Comparison of ENCODE assay signal across 22 cellular contexts in the genomic region with DNA sequence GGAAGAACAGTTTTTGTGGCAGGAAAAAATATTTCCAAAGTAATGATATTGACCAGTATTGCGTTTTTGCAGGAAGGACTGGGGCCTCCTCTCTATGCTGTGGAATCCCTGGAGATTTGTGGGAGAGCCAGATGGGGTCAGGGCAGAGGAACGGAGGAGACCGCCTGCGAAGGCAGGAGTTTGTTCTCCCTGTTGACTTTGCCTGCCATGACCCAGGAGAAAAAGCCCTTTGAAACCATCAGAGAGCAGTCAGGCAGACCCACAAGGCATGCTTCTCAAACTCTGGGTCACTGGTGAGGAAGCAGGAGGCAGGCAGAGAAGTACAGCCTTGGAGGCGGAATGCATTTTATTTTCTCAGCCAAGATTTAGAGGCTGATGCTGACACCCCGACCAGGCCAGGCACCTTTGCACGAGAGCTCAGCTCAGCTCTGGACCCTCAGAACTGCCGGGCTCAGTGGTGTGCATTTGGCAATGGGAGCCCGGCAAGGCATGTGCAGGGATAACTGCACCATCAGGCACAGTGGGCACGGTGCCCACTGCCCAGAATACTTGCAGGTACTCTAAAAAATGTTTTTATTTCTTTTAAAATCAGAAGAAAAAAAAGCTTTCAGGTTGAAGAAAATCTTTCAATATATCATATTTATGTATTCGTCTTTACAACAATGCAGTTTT.
A peak's percentile ranks its signal among the peaks of the same experiment; 100 is the strongest.
DNase-seq lines count a peak whose midpoint lies in the region; ATAC-seq and TF ChIP-seq lines count a peak whose summit lies in the region.
"Had no signal": no experiment of that assay in that cellular context is flagged by ENCODE, and none has a peak within 500 bp of the region (broad histone marks: within the 10 kb centered on the region; RNA-seq: fewer than 3 reads in every experiment).

No MANE protein-coding gene starts in this region.

- intact Hi-C loops in Caco-2 (cut with micrococcal nuclease; ENCODE audit: unreplicated experiment) (no loop called here), IMR-90 (cut with micrococcal nuclease) (no loop called here), sciatic nerve (cut with DNase I) (no loop called here)

- peaks cover 3% of the 10 kb centered on the region; the same call in 1 of the 2 replicates for H4K20me1 ChIP-seq in IMR-90 (ENCODE audit: insufficient read depth, low read length)

- in situ Hi-C loops in IMR-90 (cut with MboI; ENCODE audit: low sequenced_read_pairs) = no loop called here

- ATAC-seq in IMR-90 (ENCODE audit: low read depth) (no peak), sciatic nerve (peak; percentile 24), GM21447 (IDR thresholded peaks at IDR 0.05; ENCODE audit: unreplicated experiment) (no peak)
- ATAC-seq in stimulated activated memory B cell treated with anti-CD40 and anti-IgM and Interleukin-4, amounts not matched to agents 10 μg/mL and 1 μg/mL and 100 μg/mL, for 72 hours = no peak

- DNase-seq in Caco-2 = no peak
- no peak for DNase-seq in IMR-90
- DNase-seq in islet precursor cell = peak; percentile 32
- peak; percentile 49 for DNase-seq in sciatic nerve (ENCODE audit: low spot score)
- no peak for DNase-seq in AML-193 (lab: John Stamatoyannopoulos, UW)
- DNase-seq: ACHN; CD8-positive, alpha-beta memory T cell; EL; Kasumi-1; MG63; NCI-H1048; NCI-H1417 treated with DMSO at 0.1 percent for 48 hours; NCI-H187; NCI-H2107; NCI-H69; SHP77 treated with DMSO at 0.1 percent for 48 hours; SW 1271 had no signal

- no peak overlapping the region for H3K23ac ChIP-seq in IMR-90 (ENCODE audit: low read depth, low read length)

- no peaks in the 10 kb centered on the region for H3K4me1 Mint-ChIP-seq in Caco-2 (ENCODE audit: low read depth, unreplicated experiment)
- H3K4me1 Mint-ChIP-seq in stimulated activated memory B cell treated with anti-CD40 and anti-IgM and Interleukin-4, amounts not matched to agents 10 μg/mL and 1 μg/mL and 100 μg/mL, for 72 hours = no peaks in the 10 kb centered on the region
- H3K4me1 Mint-ChIP-seq: CD8-positive, alpha-beta memory T cell had no signal

- no peak overlapping the region for H2AK5ac ChIP-seq in IMR-90 (ENCODE audit: low read depth, low read length)

- no peak overlapping the region for H3K4me2 ChIP-seq in IMR-90 (ENCODE audit: low read depth, low read length)

- no peak overlapping the region for H3K27ac ChIP-seq in IMR-90 (ENCODE audit: insufficient read depth, low read length)
- H3K27ac ChIP-seq: C4-2B, RWPE1, SK-N-MC had no signal

- no peaks in the 10 kb centered on the region for H3K27me3 ChIP-seq in Caco-2 (replicated peaks; ENCODE audit: control insufficient read depth, insufficient read depth, low read length)
- H3K27me3 ChIP-seq in IMR-90 (ENCODE audit: control insufficient read depth, insufficient read depth, low read length) = no peaks in the 10 kb centered on the region
- H3K27me3 ChIP-seq: MG63 had no signal

- TF ChIP-seq POLR2A in IMR-90 (IDR thresholded peaks at IDR 0.05; ENCODE audit: low read depth, low read length) = no peak

- H3K4me3 ChIP-seq in Caco-2 (ENCODE audit: low read depth, low read length) (no peak overlapping the region), IMR-90 (ENCODE audit: insufficient read depth, low read depth, low read length) (no peak overlapping the region)
- H3K4me3 ChIP-seq: MG63, SK-N-MC had no signal

- no peak overlapping the region for H4K91ac ChIP-seq in IMR-90 (ENCODE audit: insufficient read depth, low read depth, low read length)

- TF ChIP-seq CTCF in Caco-2 (IDR thresholded peaks at IDR 0.05; ENCODE audit: insufficient read depth in 1 of 2, low read depth in 1 of 2, low read length in 1 of 2, severe bottlenecking in 1 of 2, unreplicated experiment in 1 of 2) = no peak
- TF ChIP-seq CTCF in IMR-90 (conservative IDR thresholded peaks at IDR 0.05; ENCODE audit: low read depth, low read length) = no peak

- H2BK20ac ChIP-seq in IMR-90 (ENCODE audit: low read depth, low read length) = no peak overlapping the region

- CTCF ChIA-PET in Caco-2 (lab: Charles Lee) = no interaction called here
- CTCF ChIA-PET in IMR-90 (lab: Yijun Ruan, JAX) = no interaction called here

- H4K8ac ChIP-seq in IMR-90 (ENCODE audit: low read depth in 2 of 2, low read length in 2 of 2) = no peak overlapping the region

- no peak for TF ChIP-seq RAD21 in IMR-90 (IDR thresholded peaks at IDR 0.05; ENCODE audit: low read length)

- H3K9me3 ChIP-seq in Caco-2 (no peaks in the 10 kb centered on the region), IMR-90 (ENCODE audit: control insufficient read depth, insufficient read depth, low read length) (no peaks in the 10 kb centered on the region)
- H3K9me3 ChIP-seq: MG63 had no signal

- no peak overlapping the region for H2BK5ac ChIP-seq in IMR-90 (ENCODE audit: low read depth, low read length, poor library complexity, severe bottlenecking)

- POLR2A ChIA-PET in Caco-2 (lab: Charles Lee) = no interaction called here
- POLR2A ChIA-PET in IMR-90 (lab: Charles Lee; ENCODE audit: unreplicated experiment) = no interaction called here

- H3K4ac ChIP-seq in IMR-90 (ENCODE audit: low read depth, low read length) = no peak overlapping the region

- no peak overlapping the region for H4K5ac ChIP-seq in IMR-90 (ENCODE audit: low read depth, low read length)

- no peak overlapping the region for H3K4me3 Mint-ChIP-seq in Caco-2 (ENCODE audit: unreplicated experiment)
- H3K4me3 Mint-ChIP-seq in stimulated activated memory B cell treated with anti-CD40 and anti-IgM and Interleukin-4, amounts not matched to agents 10 μg/mL and 1 μg/mL and 100 μg/mL, for 72 hours = no peak overlapping the region
- H3K4me3 Mint-ChIP-seq: CD8-positive, alpha-beta memory T cell had no signal

- H3K9me1 ChIP-seq in IMR-90 (ENCODE audit: insufficient read depth, low read length) = peaks cover 24% of the 10 kb centered on the region

- no peaks in the 10 kb centered on the region for H3K36me3 Mint-ChIP-seq in Caco-2 (ENCODE audit: insufficient read depth, unreplicated experiment)
- H3K36me3 Mint-ChIP-seq in stimulated activated memory B cell treated with anti-CD40 and anti-IgM and Interleukin-4, amounts not matched to agents 10 μg/mL and 1 μg/mL and 100 μg/mL, for 72 hours = no peaks in the 10 kb centered on the region
- H3K36me3 Mint-ChIP-seq: CD8-positive, alpha-beta memory T cell had no signal

- no peaks in the 10 kb centered on the region for H3K36me3 ChIP-seq in Caco-2 (ENCODE audit: control insufficient read depth, insufficient read depth, low read length)
- no peaks in the 10 kb centered on the region for H3K36me3 ChIP-seq in IMR-90 (ENCODE audit: control insufficient read depth, insufficient read depth, low read length)
- H3K36me3 ChIP-seq: MG63 had no signal

- H3K27ac Mint-ChIP-seq in Caco-2 (ENCODE audit: unreplicated experiment) = peak overlapping the region; percentile 71
- no peak overlapping the region for H3K27ac Mint-ChIP-seq in stimulated activated memory B cell treated with anti-CD40 and anti-IgM and Interleukin-4, amounts not matched to agents 10 μg/mL and 1 μg/mL and 100 μg/mL, for 72 hours
- H3K27ac Mint-ChIP-seq: CD8-positive, alpha-beta memory T cell had no signal

- no peak overlapping the region for H3K56ac ChIP-seq in IMR-90 (ENCODE audit: extremely low read depth, insufficient read depth, low read length)

- H2BK120ac ChIP-seq in IMR-90 (ENCODE audit: low read depth, low read length) = no peak overlapping the region

- H3K18ac ChIP-seq in IMR-90 (ENCODE audit: low read depth, low read length) = no peak overlapping the region

- WGBS in IMR-90 (ENCODE audit: extremely low coverage in 2 of 2, insufficient read length in 1 of 2), 2 experiments = 85% methylated on average over 4 of the region's 11 CpGs; no CpG with 5 or more reads in 1 of the 2 experiments

- no peak overlapping the region for H2AFZ ChIP-seq in IMR-90 (replicated peaks; ENCODE audit: low read length, poor library complexity)

- H2AK9ac ChIP-seq in IMR-90 (replicated peaks; ENCODE audit: low read depth, low read length, poor library complexity) = no peak overlapping the region

- peaks cover 5% of the 10 kb centered on the region for H3K9me3 Mint-ChIP-seq in Caco-2 (ENCODE audit: unreplicated experiment)
- no peaks in the 10 kb centered on the region for H3K9me3 Mint-ChIP-seq in stimulated activated memory B cell treated with anti-CD40 and anti-IgM and Interleukin-4, amounts not matched to agents 10 μg/mL and 1 μg/mL and 100 μg/mL, for 72 hours

- 0 out of 2 replicates have a peak overlapping the region, but pooled peaks have one; percentile 35 for H3K14ac ChIP-seq in IMR-90 (replicated peaks; ENCODE audit: low read depth, low read length)

- H3K4me1 ChIP-seq in Caco-2 = no peaks in the 10 kb centered on the region
- H3K4me1 ChIP-seq in IMR-90 (ENCODE audit: control insufficient read depth, insufficient read depth, low read length) = peaks cover 10% of the 10 kb centered on the region

- dilution Hi-C loops in IMR-90 (cut with HindIII; ENCODE audit: low sequenced_read_pairs, unreplicated experiment) = no loop called here

- no peak overlapping the region for H2BK15ac ChIP-seq in IMR-90 (ENCODE audit: low read depth, low read length)

- BruUV-seq in Caco-2 (replicated peaks; lab: Mats Ljungman, UMichigan) = no TSS peak
- no TSS peak for BruUV-seq in IMR-90 (replicated peaks; lab: Mats Ljungman, UMichigan)

- H3K27me3 Mint-ChIP-seq in Caco-2 (ENCODE audit: insufficient read depth, unreplicated experiment) = no peaks in the 10 kb centered on the region
- H3K27me3 Mint-ChIP-seq in stimulated activated memory B cell treated with anti-CD40 and anti-IgM and Interleukin-4, amounts not matched to agents 10 μg/mL and 1 μg/mL and 100 μg/mL, for 72 hours = peaks cover 17% of the 10 kb centered on the region

- no peak overlapping the region for H3K9ac ChIP-seq in IMR-90 (ENCODE audit: low read depth, low read length)

- H3K79me1 ChIP-seq in IMR-90 (ENCODE audit: low read depth in 1 of 2, low read length in 2 of 2) = peaks cover 0 to 2% of the 10 kb centered on the region in 2 experiments; a peak in 1 of 4 replicates

TF ChIP-seq in IMR-90, 13 proteins besides CTCF, POLR2A, EP300 and RAD21 (continues in another document):
- no peak for TF ChIP-seq RCOR1 (IDR thresholded peaks at IDR 0.05; ENCODE audit: insufficient replicate concordance, low read length)
- TF ChIP-seq MAFK (IDR thresholded peaks at IDR 0.05; ENCODE audit: low read depth, low read length) = no peak
- TF ChIP-seq FOS (IDR thresholded peaks at IDR 0.05; ENCODE audit: low read depth, low read length) = no peak
- TF ChIP-seq NFE2L2 (IDR thresholded peaks at IDR 0.05; ENCODE audit: low read depth, low read length) = no peak
- TF ChIP-seq, protein P1, sequence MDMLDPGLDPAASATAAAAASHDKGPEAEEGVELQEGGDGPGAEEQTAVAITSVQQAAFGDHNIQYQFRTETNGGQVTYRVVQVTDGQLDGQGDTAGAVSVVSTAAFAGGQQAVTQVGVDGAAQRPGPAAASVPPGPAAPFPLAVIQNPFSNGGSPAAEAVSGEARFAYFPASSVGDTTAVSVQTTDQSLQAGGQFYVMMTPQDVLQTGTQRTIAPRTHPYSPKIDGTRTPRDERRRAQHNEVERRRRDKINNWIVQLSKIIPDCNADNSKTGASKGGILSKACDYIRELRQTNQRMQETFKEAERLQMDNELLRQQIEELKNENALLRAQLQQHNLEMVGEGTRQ (IDR thresholded peaks at IDR 0.05; ENCODE audit: low read depth, low read length) = no peak

Comparison
In these comparisons a context has a peak if more than half of its experiments do, and no peak if none do; other contexts are left out.
1. DNase-seq: peak in islet precursor cell (single experiment) and sciatic nerve (single experiment); none in Caco-2 (0 of 2), IMR-90 (single experiment) and AML-193 (0 of 2).